ENCODE assay signal across 10 cellular contexts in the genomic region with DNA sequence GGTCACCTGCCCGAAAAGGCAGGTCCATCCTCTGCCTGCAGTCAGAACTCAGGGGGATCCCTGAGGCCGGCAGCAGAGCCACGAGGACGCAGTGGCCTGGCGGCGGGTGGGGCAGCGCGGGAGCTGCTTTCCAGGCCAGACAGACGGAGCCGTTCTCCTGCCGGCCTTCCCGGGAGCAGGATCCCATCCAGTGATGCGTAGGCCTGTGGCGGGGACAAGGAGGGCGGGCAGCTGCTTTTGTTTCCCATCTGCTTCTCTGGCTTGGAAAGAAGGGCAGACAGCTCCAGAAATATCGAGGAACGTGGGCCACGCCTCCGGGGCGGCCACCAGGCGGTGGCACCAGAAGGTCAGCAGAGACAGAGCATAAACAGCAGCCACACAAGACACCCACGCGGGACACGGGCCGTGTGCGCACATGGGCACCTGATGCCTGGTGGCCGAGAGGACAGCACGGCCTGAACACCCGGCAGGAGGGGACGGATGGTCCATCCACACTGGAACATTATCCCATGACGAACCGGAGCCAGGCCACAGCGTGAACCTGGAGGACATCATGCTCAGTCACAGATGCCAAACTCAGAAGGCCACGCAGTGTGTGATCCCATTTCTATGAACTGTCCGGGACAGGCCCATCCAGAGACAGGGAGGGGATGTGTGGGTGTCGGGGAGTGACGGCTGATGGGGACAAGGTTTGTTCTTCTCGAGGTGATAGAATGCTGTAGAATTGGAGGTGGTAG. TPM values are rescaled to one million over a fixed set of nuclear protein-coding genes. Genes with fewer than 3 reads are reported as not detected.
DNase-seq lines count a peak whose midpoint lies in the region; ATAC-seq and TF ChIP-seq lines count a peak whose summit lies in the region.
"Had no signal": no experiment of that assay in that cellular context is flagged by ENCODE, and none has a peak within 500 bp of the region (broad histone marks: within the 10 kb centered on the region; RNA-seq: fewer than 3 reads in every experiment).

No MANE protein-coding gene starts in this region.

- no peaks in the 10 kb centered on the region for H3K9me3 Mint-ChIP-seq in activated CD8-positive, alpha-beta T cell treated with anti-CD3 and anti-CD28 coated beads, Interleukin-2, amount 10 ng/mL, durations not matched to agents 7 days and 5 days (ENCODE audit: insufficient read depth)
- no peaks in the 10 kb centered on the region for H3K9me3 Mint-ChIP-seq in activated CD8-positive, alpha-beta T cell treated with anti-CD3 and anti-CD28 coated beads for 36 hours
- no peaks in the 10 kb centered on the region for H3K9me3 Mint-ChIP-seq in nephron

- peak overlapping the region; percentile 55 to 61 for H3K27ac ChIP-seq in uterus

- H3K4me3 ChIP-seq in uterus = no peak overlapping the region

- POLR2A ChIA-PET in activated CD8-positive, alpha-beta T cell treated with anti-CD3 and anti-CD28 coated beads, Interleukin-2, amount 10 ng/mL, durations not matched to agents 7 days and 5 days (lab: Charles Lee) = no interaction called here
- POLR2A ChIA-PET in activated CD8-positive, alpha-beta T cell treated with anti-CD3 and anti-CD28 coated beads for 36 hours (lab: Charles Lee) = interaction anchor here (0.7 kb wide), 1 partner anchor 30 kb away, joined by 3 read pairs; no protein-coding TSS in a partner anchor

- no peaks in the 10 kb centered on the region for H3K27me3 ChIP-seq in uterus

- CTCF ChIA-PET in activated CD8-positive, alpha-beta T cell treated with anti-CD3 and anti-CD28 coated beads, Interleukin-2, amount 10 ng/mL, durations not matched to agents 7 days and 5 days (lab: Charles Lee) = no interaction called here
- CTCF ChIA-PET in activated CD8-positive, alpha-beta T cell treated with anti-CD3 and anti-CD28 coated beads for 36 hours (lab: Charles Lee) = no interaction called here

- no peak for DNase-seq in activated CD8-positive, alpha-beta T cell treated with anti-CD3 and anti-CD28 coated beads, Interleukin-2, amount 10 ng/mL, durations not matched to agents 7 days and 5 days
- no peak for DNase-seq in activated CD8-positive, alpha-beta T cell treated with anti-CD3 and anti-CD28 coated beads for 36 hours
- DNase-seq in fibroblast of gingiva (ENCODE audit: low read depth) (peak; percentile 28), uterus (no peak), NCI-H345 treated with DMSO at 0.1 percent for 48 hours (lab: John Stamatoyannopoulos, UW; ENCODE audit: unreplicated experiment) (no peak)
- DNase-seq: activated effector memory CD4-positive, alpha-beta T cell treated with anti-CD3 and anti-CD28 coated beads, Interleukin-2, amount 50 U/mL, for 16 hours; NCI-H2029 had no signal

- peaks cover 13% of the 10 kb centered on the region for H3K36me3 Mint-ChIP-seq in activated CD8-positive, alpha-beta T cell treated with anti-CD3 and anti-CD28 coated beads, Interleukin-2, amount 10 ng/mL, durations not matched to agents 7 days and 5 days (ENCODE audit: low read depth)
- H3K36me3 Mint-ChIP-seq in activated CD8-positive, alpha-beta T cell treated with anti-CD3 and anti-CD28 coated beads for 36 hours (ENCODE audit: low read depth) = peaks cover 5% of the 10 kb centered on the region
- H3K36me3 Mint-ChIP-seq in nephron (ENCODE audit: low read depth) = no peaks in the 10 kb centered on the region

- peaks cover 25% of the 10 kb centered on the region for H3K4me1 Mint-ChIP-seq in activated CD8-positive, alpha-beta T cell treated with anti-CD3 and anti-CD28 coated beads, Interleukin-2, amount 10 ng/mL, durations not matched to agents 7 days and 5 days (ENCODE audit: low read depth)
- H3K4me1 Mint-ChIP-seq in activated CD8-positive, alpha-beta T cell treated with anti-CD3 and anti-CD28 coated beads for 36 hours (ENCODE audit: low read depth) = peaks cover 19% of the 10 kb centered on the region
- H3K4me1 Mint-ChIP-seq in nephron = peaks cover 20% of the 10 kb centered on the region

- peaks cover 4 to 22% of the 10 kb centered on the region in 2 donors for H3K4me1 ChIP-seq in uterus

- intact Hi-C loops in activated CD8-positive, alpha-beta T cell treated with anti-CD3 and anti-CD28 coated beads for 36 hours (cut with micrococcal nuclease) = loop anchor here (5.0 kb wide), 1 partner anchor 48 kb away; the partner anchor contains the start of gene BTBD2
- intact Hi-C loops in uterus (cut with DNase I; ENCODE audit: low total_unique reads) = no loop called here

- H3K27me3 Mint-ChIP-seq in activated CD8-positive, alpha-beta T cell treated with anti-CD3 and anti-CD28 coated beads, Interleukin-2, amount 10 ng/mL, durations not matched to agents 7 days and 5 days (ENCODE audit: low read depth) = no peaks in the 10 kb centered on the region
- no peaks in the 10 kb centered on the region for H3K27me3 Mint-ChIP-seq in activated CD8-positive, alpha-beta T cell treated with anti-CD3 and anti-CD28 coated beads for 36 hours
- H3K27me3 Mint-ChIP-seq in nephron (ENCODE audit: low read depth) = no peaks in the 10 kb centered on the region

- H3K4me3 Mint-ChIP-seq in activated CD8-positive, alpha-beta T cell treated with anti-CD3 and anti-CD28 coated beads, Interleukin-2, amount 10 ng/mL, durations not matched to agents 7 days and 5 days = no peak overlapping the region
- no peak overlapping the region for H3K4me3 Mint-ChIP-seq in activated CD8-positive, alpha-beta T cell treated with anti-CD3 and anti-CD28 coated beads for 36 hours
- peak overlapping the region in 2 of 3 experiments; percentile 27 to 33 for H3K4me3 Mint-ChIP-seq in nephron

- H3K36me3 ChIP-seq in uterus = no peaks in the 10 kb centered on the region

- ATAC-seq in activated CD8-positive, alpha-beta T cell treated with anti-CD3 and anti-CD28 coated beads, Interleukin-2, amount 10 ng/mL, durations not matched to agents 7 days and 5 days = no peak
- ATAC-seq in activated CD8-positive, alpha-beta T cell treated with anti-CD3 and anti-CD28 coated beads for 36 hours = no peak
- ATAC-seq in HG02973 (IDR thresholded peaks at IDR 0.05; ENCODE audit: unreplicated experiment) (no peak), GM18519 (IDR thresholded peaks at IDR 0.05; ENCODE audit: low FRiP score, unreplicated experiment) (no peak)

- no peak for TF ChIP-seq CTCF in activated CD8-positive, alpha-beta T cell treated with anti-CD3 and anti-CD28 coated beads for 36 hours (IDR thresholded peaks at IDR 0.05)
- TF ChIP-seq CTCF in nephron (IDR thresholded peaks at IDR 0.05; ENCODE audit: unreplicated experiment in 3 of 3) (no peak), uterus (IDR thresholded peaks at IDR 0.05) (peak in 1 of 4 experiments; percentile 30)

- H3K27ac Mint-ChIP-seq in activated CD8-positive, alpha-beta T cell treated with anti-CD3 and anti-CD28 coated beads, Interleukin-2, amount 10 ng/mL, durations not matched to agents 7 days and 5 days = peak overlapping the region; percentile 28
- no peak overlapping the region for H3K27ac Mint-ChIP-seq in activated CD8-positive, alpha-beta T cell treated with anti-CD3 and anti-CD28 coated beads for 36 hours
- H3K27ac Mint-ChIP-seq in nephron = peak overlapping the region; percentile 58 to 70 (median 62)

- peak in 1 of 2 donors; percentile 18 for TF ChIP-seq POLR2A in uterus (IDR thresholded peaks at IDR 0.05)

- no peaks in the 10 kb centered on the region for H3K9me3 ChIP-seq in uterus

RNA-seq across cellular contexts. Expression of gene MKNK2, which starts 13.9 kb away (rescaled TPM):
- total RNA-seq in activated CD8-positive, alpha-beta T cell treated with anti-CD3 and anti-CD28 coated beads, Interleukin-2, amount 10 ng/mL, durations not matched to agents 7 days and 5 days = 100 to 1,000 TPM; 332 to 348 TPM
- 100 to 1,000 TPM; 323 to 327 TPM for total RNA-seq in activated CD8-positive, alpha-beta T cell treated with anti-CD3 and anti-CD28 coated beads for 36 hours
- 100 to 1,000 TPM in 2 of 4 donors, 10 to 100 TPM in 2; 34.6 to 155 (median 81.7) TPM for total RNA-seq in uterus

RNA-seq across cellular contexts. Expression of gene MOB3A, which starts 31.2 kb away (rescaled TPM):
- 100 to 1,000 TPM; 235 to 240 TPM for total RNA-seq in activated CD8-positive, alpha-beta T cell treated with anti-CD3 and anti-CD28 coated beads, Interleukin-2, amount 10 ng/mL, durations not matched to agents 7 days and 5 days
- 100 to 1,000 TPM; 175 to 185 TPM for total RNA-seq in activated CD8-positive, alpha-beta T cell treated with anti-CD3 and anti-CD28 coated beads for 36 hours
- total RNA-seq in uterus = 10 to 100 TPM; 10.2 to 81.4 (median 20.7) TPM

RNA-seq across cellular contexts. Expression of gene IZUMO4, which starts 31.8 kb away (rescaled TPM):
- 1 to 10 TPM; 8.7 to 9.5 TPM for total RNA-seq in activated CD8-positive, alpha-beta T cell treated with anti-CD3 and anti-CD28 coated beads, Interleukin-2, amount 10 ng/mL, durations not matched to agents 7 days and 5 days
- 10 to 100 TPM; 22.6 to 23.0 TPM for total RNA-seq in activated CD8-positive, alpha-beta T cell treated with anti-CD3 and anti-CD28 coated beads for 36 hours
- 10 to 100 TPM in 1 of 4 donors, 1 to 10 TPM in 3; 1.5 to 86.1 (median 5.7) TPM for total RNA-seq in uterus

RNA-seq across cellular contexts. Expression of gene BTBD2, which starts 49.4 kb away (rescaled TPM):
- 10 to 100 TPM; 48.2 to 53.4 TPM for total RNA-seq in activated CD8-positive, alpha-beta T cell treated with anti-CD3 and anti-CD28 coated beads, Interleukin-2, amount 10 ng/mL, durations not matched to agents 7 days and 5 days
- 10 to 100 TPM; 36.5 to 44.6 TPM for total RNA-seq in activated CD8-positive, alpha-beta T cell treated with anti-CD3 and anti-CD28 coated beads for 36 hours
- 100 to 1,000 TPM in 1 of 4 donors, 10 to 100 TPM in 3; 48.2 to 105 (median 61.8) TPM for total RNA-seq in uterus

Comparison
In these comparisons a context has a peak if more than half of its experiments do, and no peak if none do; other contexts are left out.
1. H3K4me3 Mint-ChIP-seq: peak in nephron (2 of 3); none in activated CD8-positive, alpha-beta T cell treated with anti-CD3 and anti-CD28 coated beads, Interleukin-2, amount 10 ng/mL, durations not matched to agents 7 days and 5 days (single experiment) and activated CD8-positive, alpha-beta T cell treated with anti-CD3 and anti-CD28 coated beads for 36 hours (single experiment).